1 cellular context compared by ENCODE assay signal in the genomic region with DNA sequence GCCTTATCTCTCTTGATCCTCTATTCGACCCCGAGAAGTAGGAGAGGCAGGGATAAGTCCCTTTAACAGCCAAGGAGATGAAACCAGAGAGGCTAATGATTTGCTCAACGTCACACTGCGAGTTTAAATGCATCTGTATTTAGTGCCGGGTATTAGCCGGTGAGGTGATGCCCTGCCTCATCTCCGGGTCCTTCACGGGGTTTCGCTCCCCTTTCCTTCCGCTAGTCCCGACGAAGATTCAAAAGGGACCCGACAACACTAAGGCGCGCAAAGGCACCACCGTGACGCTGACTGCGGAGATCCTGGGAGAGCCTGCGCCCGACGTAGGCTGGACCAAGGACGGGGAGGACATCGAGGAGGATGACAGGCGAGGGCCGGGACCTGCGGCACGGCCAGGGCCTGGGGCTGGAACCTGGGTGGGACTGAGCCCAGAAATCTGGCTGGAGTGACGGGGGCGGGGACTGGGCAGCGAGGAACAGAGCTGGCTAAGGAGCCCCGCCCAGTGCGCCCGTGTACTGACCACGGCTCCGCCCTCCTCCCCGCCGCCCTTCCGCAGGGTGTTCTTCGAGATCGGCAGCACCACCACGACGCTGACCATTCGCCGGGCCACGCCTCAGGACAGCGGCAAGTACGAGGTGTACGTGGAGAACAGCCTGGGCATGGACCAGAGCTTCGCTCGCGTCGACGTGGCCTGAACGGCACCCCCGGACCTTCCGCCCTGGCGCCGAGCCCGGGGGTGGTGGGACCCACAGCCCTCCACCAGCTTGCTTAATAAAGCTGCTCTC.
A peak's percentile ranks its signal among the peaks of the same experiment; 100 is the strongest.
TF ChIP-seq lines count a peak whose summit lies in the region.

No MANE protein-coding gene starts in this region.

TF ChIP-seq in HepG2, 621 proteins besides CTCF, POLR2A, EP300 and RAD21 (continued from another document and continues in another):
- TF ChIP-seq ZNF569 (CRISPR knock-in tag; IDR thresholded peaks at IDR 0.05; ENCODE audit: borderline replicate concordance): no peak
- TF ChIP-seq, protein P1, sequence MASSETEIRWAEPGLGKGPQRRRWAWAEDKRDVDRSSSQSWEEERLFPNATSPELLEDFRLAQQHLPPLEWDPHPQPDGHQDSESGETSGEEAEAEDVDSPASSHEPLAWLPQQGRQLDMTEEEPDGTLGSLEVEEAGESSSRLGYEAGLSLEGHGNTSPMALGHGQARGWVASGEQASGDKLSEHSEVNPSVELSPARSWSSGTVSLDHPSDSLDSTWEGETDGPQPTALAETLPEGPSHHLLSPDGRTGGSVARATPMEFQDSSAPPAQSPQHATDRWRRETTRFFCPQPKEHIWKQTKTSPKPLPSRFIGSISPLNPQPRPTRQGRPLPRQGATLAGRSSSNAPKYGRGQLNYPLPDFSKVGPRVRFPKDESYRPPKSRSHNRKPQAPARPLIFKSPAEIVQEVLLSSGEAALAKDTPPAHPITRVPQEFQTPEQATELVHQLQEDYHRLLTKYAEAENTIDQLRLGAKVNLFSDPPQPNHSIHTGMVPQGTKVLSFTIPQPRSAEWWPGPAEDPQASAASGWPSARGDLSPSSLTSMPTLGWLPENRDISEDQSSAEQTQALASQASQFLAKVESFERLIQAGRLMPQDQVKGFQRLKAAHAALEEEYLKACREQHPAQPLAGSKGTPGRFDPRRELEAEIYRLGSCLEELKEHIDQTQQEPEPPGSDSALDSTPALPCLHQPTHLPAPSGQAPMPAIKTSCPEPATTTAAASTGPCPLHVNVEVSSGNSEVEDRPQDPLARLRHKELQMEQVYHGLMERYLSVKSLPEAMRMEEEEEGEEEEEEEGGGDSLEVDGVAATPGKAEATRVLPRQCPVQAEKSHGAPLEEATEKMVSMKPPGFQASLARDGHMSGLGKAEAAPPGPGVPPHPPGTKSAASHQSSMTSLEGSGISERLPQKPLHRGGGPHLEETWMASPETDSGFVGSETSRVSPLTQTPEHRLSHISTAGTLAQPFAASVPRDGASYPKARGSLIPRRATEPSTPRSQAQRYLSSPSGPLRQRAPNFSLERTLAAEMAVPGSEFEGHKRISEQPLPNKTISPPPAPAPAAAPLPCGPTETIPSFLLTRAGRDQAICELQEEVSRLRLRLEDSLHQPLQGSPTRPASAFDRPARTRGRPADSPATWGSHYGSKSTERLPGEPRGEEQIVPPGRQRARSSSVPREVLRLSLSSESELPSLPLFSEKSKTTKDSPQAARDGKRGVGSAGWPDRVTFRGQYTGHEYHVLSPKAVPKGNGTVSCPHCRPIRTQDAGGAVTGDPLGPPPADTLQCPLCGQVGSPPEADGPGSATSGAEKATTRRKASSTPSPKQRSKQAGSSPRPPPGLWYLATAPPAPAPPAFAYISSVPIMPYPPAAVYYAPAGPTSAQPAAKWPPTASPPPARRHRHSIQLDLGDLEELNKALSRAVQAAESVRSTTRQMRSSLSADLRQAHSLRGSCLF (CRISPR knock-in tag; IDR thresholded peaks at IDR 0.05; ENCODE audit: borderline replicate concordance): no peak
- TF ChIP-seq, protein P2, sequence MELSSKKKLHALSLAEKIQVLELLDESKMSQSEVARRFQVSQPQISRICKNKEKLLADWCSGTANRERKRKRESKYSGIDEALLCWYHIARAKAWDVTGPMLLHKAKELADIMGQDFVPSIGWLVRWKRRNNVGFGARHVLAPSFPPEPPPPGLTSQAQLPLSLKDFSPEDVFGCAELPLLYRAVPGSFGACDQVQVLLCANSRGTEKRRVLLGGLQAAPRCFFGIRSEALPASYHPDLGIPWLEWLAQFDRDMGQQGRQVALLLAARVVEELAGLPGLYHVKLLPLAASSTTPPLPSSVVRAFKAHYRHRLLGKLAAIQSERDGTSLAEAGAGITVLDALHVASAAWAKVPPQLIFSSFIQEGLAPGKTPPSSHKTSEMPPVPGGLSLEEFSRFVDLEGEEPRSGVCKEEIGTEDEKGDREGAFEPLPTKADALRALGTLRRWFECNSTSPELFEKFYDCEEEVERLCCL (CRISPR knock-in tag; IDR thresholded peaks at IDR 0.05; ENCODE audit: borderline replicate concordance): 0 out of 2 replicates have a peak, but pooled peaks have one; percentile 71
- TF ChIP-seq, protein P3, sequence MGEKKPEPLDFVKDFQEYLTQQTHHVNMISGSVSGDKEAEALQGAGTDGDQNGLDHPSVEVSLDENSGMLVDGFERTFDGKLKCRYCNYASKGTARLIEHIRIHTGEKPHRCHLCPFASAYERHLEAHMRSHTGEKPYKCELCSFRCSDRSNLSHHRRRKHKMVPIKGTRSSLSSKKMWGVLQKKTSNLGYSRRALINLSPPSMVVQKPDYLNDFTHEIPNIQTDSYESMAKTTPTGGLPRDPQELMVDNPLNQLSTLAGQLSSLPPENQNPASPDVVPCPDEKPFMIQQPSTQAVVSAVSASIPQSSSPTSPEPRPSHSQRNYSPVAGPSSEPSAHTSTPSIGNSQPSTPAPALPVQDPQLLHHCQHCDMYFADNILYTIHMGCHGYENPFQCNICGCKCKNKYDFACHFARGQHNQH (CRISPR knock-in tag; IDR thresholded peaks at IDR 0.05): no peak
- TF ChIP-seq, protein P4, sequence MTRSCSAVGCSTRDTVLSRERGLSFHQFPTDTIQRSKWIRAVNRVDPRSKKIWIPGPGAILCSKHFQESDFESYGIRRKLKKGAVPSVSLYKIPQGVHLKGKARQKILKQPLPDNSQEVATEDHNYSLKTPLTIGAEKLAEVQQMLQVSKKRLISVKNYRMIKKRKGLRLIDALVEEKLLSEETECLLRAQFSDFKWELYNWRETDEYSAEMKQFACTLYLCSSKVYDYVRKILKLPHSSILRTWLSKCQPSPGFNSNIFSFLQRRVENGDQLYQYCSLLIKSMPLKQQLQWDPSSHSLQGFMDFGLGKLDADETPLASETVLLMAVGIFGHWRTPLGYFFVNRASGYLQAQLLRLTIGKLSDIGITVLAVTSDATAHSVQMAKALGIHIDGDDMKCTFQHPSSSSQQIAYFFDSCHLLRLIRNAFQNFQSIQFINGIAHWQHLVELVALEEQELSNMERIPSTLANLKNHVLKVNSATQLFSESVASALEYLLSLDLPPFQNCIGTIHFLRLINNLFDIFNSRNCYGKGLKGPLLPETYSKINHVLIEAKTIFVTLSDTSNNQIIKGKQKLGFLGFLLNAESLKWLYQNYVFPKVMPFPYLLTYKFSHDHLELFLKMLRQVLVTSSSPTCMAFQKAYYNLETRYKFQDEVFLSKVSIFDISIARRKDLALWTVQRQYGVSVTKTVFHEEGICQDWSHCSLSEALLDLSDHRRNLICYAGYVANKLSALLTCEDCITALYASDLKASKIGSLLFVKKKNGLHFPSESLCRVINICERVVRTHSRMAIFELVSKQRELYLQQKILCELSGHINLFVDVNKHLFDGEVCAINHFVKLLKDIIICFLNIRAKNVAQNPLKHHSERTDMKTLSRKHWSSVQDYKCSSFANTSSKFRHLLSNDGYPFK (CRISPR knock-in tag; IDR thresholded peaks at IDR 0.05; ENCODE audit: borderline replicate concordance): no peak
- TF ChIP-seq KDM5B (CRISPR knock-in tag; IDR thresholded peaks at IDR 0.05; ENCODE audit: borderline replicate concordance): peak; percentile 89
- TF ChIP-seq ZNF83 (CRISPR knock-in tag; IDR thresholded peaks at IDR 0.05; ENCODE audit: borderline replicate concordance): peak; percentile 75; the same call in 1 of the 2 replicates
- TF ChIP-seq POGZ (CRISPR knock-in tag; IDR thresholded peaks at IDR 0.05): no peak
- peak; percentile 29; the same call in 1 of the 2 replicates for TF ChIP-seq PHF8 (CRISPR knock-in tag; IDR thresholded peaks at IDR 0.05)
- no peak for TF ChIP-seq ZNF749 (CRISPR knock-in tag; IDR thresholded peaks at IDR 0.05; ENCODE audit: borderline replicate concordance)
- no peak for TF ChIP-seq ZNF773 (CRISPR knock-in tag; IDR thresholded peaks at IDR 0.05; ENCODE audit: borderline replicate concordance)
- TF ChIP-seq ZNF782 (CRISPR knock-in tag; IDR thresholded peaks at IDR 0.05; ENCODE audit: borderline replicate concordance): no peak
- TF ChIP-seq SMYD3 (CRISPR knock-in tag; IDR thresholded peaks at IDR 0.05): no peak
- TF ChIP-seq TARDBP (CRISPR knock-in tag; IDR thresholded peaks at IDR 0.05): no peak; the same call in 1 of the 2 replicates
- no peak; the same call in 1 of the 2 replicates for TF ChIP-seq ZKSCAN8 (CRISPR knock-in tag; IDR thresholded peaks at IDR 0.05; ENCODE audit: borderline replicate concordance)
- TF ChIP-seq ZSCAN21 (CRISPR knock-in tag; IDR thresholded peaks at IDR 0.05; ENCODE audit: borderline replicate concordance): peak; percentile 77; the same call in 1 of the 2 replicates
- TF ChIP-seq SP1 (IDR thresholded peaks at IDR 0.05): no peak
- peak; percentile 77 for TF ChIP-seq SP1 (CRISPR knock-in tag; IDR thresholded peaks at IDR 0.05)
- TF ChIP-seq JARID2 (CRISPR knock-in tag; IDR thresholded peaks at IDR 0.05; ENCODE audit: insufficient replicate concordance): no peak
- no peak; the same call in 1 of the 2 replicates for TF ChIP-seq ZNF138 (CRISPR knock-in tag; IDR thresholded peaks at IDR 0.05; ENCODE audit: low read depth)
- TF ChIP-seq, protein P5, sequence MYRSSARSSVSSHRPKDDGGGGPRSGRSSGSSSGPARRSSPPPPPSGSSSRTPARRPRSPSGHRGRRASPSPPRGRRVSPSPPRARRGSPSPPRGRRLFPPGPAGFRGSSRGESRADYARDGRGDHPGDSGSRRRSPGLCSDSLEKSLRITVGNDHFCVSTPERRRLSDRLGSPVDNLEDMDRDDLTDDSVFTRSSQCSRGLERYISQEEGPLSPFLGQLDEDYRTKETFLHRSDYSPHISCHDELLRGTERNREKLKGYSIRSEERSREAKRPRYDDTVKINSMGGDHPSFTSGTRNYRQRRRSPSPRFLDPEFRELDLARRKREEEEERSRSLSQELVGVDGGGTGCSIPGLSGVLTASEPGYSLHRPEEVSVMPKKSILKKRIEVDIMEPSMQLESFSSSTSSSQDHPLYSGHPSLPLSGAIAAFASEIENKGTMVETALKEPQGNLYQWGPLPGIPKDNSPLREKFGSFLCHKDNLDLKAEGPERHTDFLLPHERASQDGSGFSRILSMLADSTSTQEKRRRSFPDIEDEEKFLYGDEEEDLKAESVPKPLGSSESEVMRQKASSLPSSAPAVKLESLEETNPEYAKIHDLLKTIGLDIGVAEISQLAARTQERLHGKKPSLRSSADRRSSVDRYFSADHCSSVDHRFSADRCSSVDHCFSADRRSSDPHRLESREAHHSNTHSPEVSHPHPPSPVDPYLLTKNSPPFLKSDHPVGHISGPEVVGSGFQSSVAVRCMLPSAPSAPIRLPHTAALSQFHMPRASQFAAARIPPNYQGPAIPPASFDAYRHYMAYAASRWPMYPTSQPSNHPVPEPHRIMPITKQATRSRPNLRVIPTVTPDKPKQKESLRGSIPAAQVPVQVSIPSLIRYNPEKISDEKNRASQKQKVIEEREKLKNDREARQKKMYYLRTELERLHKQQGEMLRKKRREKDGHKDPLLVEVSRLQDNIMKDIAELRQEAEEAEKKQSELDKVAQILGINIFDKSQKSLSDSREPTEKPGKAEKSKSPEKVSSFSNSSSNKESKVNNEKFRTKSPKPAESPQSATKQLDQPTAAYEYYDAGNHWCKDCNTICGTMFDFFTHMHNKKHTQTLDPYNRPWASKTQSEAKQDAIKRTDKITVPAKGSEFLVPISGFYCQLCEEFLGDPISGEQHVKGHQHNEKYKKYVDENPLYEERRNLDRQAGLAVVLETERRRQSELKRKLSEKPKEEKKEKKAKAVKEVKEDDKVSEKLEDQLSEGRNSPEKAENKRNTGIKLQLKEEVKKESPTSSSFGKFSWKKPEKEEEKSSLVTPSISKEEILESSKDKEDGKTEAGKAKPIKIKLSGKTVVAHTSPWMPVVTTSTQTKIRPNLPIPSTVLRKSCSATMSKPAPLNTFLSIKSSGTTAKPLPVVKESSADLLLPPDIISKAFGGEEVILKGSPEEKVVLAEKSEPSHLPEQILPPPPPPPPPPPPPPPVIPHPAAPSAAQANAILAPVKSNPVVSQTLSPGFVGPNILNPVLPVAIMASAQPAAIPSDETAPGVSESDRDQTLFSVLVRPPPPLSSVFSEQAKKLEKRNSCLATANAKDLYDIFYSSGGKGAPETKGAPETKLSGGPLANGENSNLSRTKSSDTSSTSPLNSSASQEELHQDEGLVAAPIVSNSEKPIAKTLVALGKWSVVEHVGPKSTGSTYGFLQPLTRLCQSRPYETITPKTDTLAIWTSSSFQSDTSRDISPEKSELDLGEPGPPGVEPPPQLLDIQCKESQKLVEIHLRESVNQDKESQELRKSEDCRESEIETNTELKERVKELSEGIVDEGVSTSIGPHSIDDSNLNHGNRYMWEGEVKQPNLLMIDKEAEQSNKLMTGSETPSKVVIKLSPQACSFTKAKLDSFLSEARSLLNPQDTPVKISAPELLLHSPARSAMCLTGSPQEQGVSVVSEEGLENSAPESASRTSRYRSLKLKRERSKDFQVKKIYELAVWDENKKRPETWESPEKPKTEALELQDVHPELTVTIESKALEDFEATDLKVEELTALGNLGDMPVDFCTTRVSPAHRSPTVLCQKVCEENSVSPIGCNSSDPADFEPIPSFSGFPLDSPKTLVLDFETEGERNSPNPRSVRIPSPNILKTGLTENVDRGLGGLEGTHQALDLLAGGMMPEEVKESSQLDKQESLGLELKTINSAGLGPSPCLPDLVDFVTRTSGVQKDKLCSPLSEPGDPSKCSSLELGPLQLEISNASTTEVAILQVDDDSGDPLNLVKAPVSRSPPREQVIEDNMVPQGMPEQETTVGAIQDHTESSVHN (CRISPR knock-in tag; IDR thresholded peaks at IDR 0.05): no peak
- no peak for TF ChIP-seq ZBTB42 (CRISPR knock-in tag; IDR thresholded peaks at IDR 0.05)
- TF ChIP-seq, protein P6, sequence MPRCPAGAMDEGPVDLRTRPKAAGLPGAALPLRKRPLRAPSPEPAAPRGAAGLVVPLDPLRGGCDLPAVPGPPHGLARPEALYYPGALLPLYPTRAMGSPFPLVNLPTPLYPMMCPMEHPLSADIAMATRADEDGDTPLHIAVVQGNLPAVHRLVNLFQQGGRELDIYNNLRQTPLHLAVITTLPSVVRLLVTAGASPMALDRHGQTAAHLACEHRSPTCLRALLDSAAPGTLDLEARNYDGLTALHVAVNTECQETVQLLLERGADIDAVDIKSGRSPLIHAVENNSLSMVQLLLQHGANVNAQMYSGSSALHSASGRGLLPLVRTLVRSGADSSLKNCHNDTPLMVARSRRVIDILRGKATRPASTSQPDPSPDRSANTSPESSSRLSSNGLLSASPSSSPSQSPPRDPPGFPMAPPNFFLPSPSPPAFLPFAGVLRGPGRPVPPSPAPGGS (CRISPR knock-in tag; IDR thresholded peaks at IDR 0.05): peak; percentile 84
- no peak; the same call in 1 of the 2 replicates for TF ChIP-seq NAIF1 (CRISPR knock-in tag; IDR thresholded peaks at IDR 0.05; ENCODE audit: borderline replicate concordance)
- no peak; the same call in 1 of the 2 replicates for TF ChIP-seq ZNF296 (CRISPR knock-in tag; conservative IDR thresholded peaks at IDR 0.05)
- TF ChIP-seq ZNF343 (CRISPR knock-in tag; IDR thresholded peaks at IDR 0.05): no peak
- TF ChIP-seq, protein P7, sequence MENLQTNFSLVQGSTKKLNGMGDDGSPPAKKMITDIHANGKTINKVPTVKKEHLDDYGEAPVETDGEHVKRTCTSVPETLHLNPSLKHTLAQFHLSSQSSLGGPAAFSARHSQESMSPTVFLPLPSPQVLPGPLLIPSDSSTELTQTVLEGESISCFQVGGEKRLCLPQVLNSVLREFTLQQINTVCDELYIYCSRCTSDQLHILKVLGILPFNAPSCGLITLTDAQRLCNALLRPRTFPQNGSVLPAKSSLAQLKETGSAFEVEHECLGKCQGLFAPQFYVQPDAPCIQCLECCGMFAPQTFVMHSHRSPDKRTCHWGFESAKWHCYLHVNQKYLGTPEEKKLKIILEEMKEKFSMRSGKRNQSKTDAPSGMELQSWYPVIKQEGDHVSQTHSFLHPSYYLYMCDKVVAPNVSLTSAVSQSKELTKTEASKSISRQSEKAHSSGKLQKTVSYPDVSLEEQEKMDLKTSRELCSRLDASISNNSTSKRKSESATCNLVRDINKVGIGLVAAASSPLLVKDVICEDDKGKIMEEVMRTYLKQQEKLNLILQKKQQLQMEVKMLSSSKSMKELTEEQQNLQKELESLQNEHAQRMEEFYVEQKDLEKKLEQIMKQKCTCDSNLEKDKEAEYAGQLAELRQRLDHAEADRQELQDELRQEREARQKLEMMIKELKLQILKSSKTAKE (CRISPR knock-in tag; IDR thresholded peaks at IDR 0.05; ENCODE audit: borderline replicate concordance): no peak; the same call in 1 of the 2 replicates
- TF ChIP-seq AKAP8 (CRISPR knock-in tag; IDR thresholded peaks at IDR 0.05): peak; percentile 88
- peak; percentile 38 for TF ChIP-seq ZNF883 (CRISPR knock-in tag; IDR thresholded peaks at IDR 0.05; ENCODE audit: not compliant biosample characterization)
- peak; percentile 79; the same call in 1 of the 2 replicates for TF ChIP-seq KDM3A (CRISPR knock-in tag; IDR thresholded peaks at IDR 0.05; ENCODE audit: low read depth)
